Comparison of ENCODE assay signal across 23 cellular contexts in the genomic region with DNA sequence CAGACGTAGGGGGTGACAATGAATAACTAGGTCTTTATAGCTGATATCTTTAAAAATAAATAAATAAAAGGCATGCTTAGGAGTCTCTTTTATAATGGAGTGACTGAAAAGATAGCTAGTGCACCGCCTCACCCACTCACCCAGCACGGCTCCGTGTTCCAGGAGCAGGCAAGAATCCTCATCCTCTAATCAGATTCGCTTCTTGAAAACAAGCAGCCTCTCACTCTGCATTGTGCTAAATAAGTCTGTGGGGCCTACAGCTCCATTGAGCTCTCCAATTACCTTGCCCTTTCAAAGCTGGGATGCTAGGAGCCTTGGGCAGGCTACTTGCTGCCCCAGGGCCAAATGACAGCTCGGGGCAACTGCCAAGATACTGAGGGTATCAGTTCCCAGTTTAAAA.
"Had no signal": no experiment of that assay in that cellular context is flagged by ENCODE, and none has a peak within 500 bp of the region (broad histone marks: within the 10 kb centered on the region; RNA-seq: fewer than 3 reads in every experiment).

No MANE protein-coding gene starts in this region.

- H3K36me3 ChIP-seq: ascending aorta, vagina had no signal

- DNase-seq: activated CD4-positive, alpha-beta T cell treated with anti-CD3 and anti-CD28 coated beads, Interleukin-2, amount 10 ng/mL, durations not matched to agents 7 days and 5 days; activated CD4-positive, CD25-positive, alpha-beta regulatory T cell treated with anti-CD3 and anti-CD28 coated beads, Interleukin-2, amount 50 U/mL, for 72 hours; activated CD8-positive, alpha-beta memory T cell treated with anti-CD3 and anti-CD28 coated beads, Interleukin-2, amount 10 ng/mL, durations not matched to agents 7 days and 5 days; activated CD8-positive, alpha-beta T cell treated with anti-CD3 and anti-CD28 coated beads for 36 hours; activated gamma-delta T cell treated with Interleukin-2 at 50 U/mL for 16 hours; activated T-cell treated with anti-CD3 and anti-CD28 coated beads for 4 hours; central memory CD4-positive, alpha-beta T cell; dermis blood vessel endothelial cell; effector memory CD4-positive, alpha-beta T cell; foreskin melanocyte; glutamatergic neuron; hippocampal formation; small intestine; stimulated activated CD4-positive, alpha-beta T cell treated with anti-CD3 and anti-CD28 coated beads, Interleukin-2, amount 100 ng/mL, for 24 hours; trophoblast cell had no signal

- H3K4me1 Mint-ChIP-seq: activated CD4-positive, alpha-beta T cell treated with anti-CD3 and anti-CD28 coated beads, Interleukin-2, amount 10 ng/mL, durations not matched to agents 7 days and 5 days; activated CD8-positive, alpha-beta memory T cell treated with anti-CD3 and anti-CD28 coated beads, Interleukin-2, amount 10 ng/mL, durations not matched to agents 7 days and 5 days; activated naive CD4-positive, alpha-beta T cell treated with anti-CD3 and anti-CD28 coated beads, Interleukin-2, amount 50 U/mL, for 24 hours had no signal

- H3K4me1 ChIP-seq: ascending aorta, vagina had no signal

- H3K9me3 ChIP-seq: ascending aorta, vagina had no signal

- H3K27me3 ChIP-seq: ascending aorta, vagina had no signal

- H3K4me3 ChIP-seq: ascending aorta, vagina had no signal

- H3K27ac Mint-ChIP-seq: activated CD4-positive, alpha-beta T cell treated with anti-CD3 and anti-CD28 coated beads, Interleukin-2, amount 10 ng/mL, durations not matched to agents 7 days and 5 days; activated CD8-positive, alpha-beta memory T cell treated with anti-CD3 and anti-CD28 coated beads, Interleukin-2, amount 10 ng/mL, durations not matched to agents 7 days and 5 days; activated CD8-positive, alpha-beta T cell treated with anti-CD3 and anti-CD28 coated beads for 36 hours; activated naive CD4-positive, alpha-beta T cell treated with anti-CD3 and anti-CD28 coated beads, Interleukin-2, amount 50 U/mL, for 24 hours; nephron; stimulated activated effector memory CD8-positive, alpha-beta T cell treated with anti-CD3 and anti-CD28 coated beads, Interleukin-12 subunit alpha, Interleukin-12 subunit beta, amount 100 ng/mL, for 72 hours had no signal

- H3K27me3 Mint-ChIP-seq: activated CD4-positive, alpha-beta T cell treated with anti-CD3 and anti-CD28 coated beads, Interleukin-2, amount 10 ng/mL, durations not matched to agents 7 days and 5 days; activated CD8-positive, alpha-beta memory T cell treated with anti-CD3 and anti-CD28 coated beads, Interleukin-2, amount 10 ng/mL, durations not matched to agents 7 days and 5 days; activated CD8-positive, alpha-beta T cell treated with anti-CD3 and anti-CD28 coated beads for 36 hours; activated naive CD4-positive, alpha-beta T cell treated with anti-CD3 and anti-CD28 coated beads, Interleukin-2, amount 50 U/mL, for 24 hours had no signal

- H3K4me3 Mint-ChIP-seq: activated CD4-positive, alpha-beta T cell treated with anti-CD3 and anti-CD28 coated beads, Interleukin-2, amount 10 ng/mL, durations not matched to agents 7 days and 5 days; activated CD8-positive, alpha-beta memory T cell treated with anti-CD3 and anti-CD28 coated beads, Interleukin-2, amount 10 ng/mL, durations not matched to agents 7 days and 5 days; activated CD8-positive, alpha-beta T cell treated with anti-CD3 and anti-CD28 coated beads for 36 hours; activated naive CD4-positive, alpha-beta T cell treated with anti-CD3 and anti-CD28 coated beads, Interleukin-2, amount 50 U/mL, for 24 hours; nephron; stimulated activated effector memory CD8-positive, alpha-beta T cell treated with anti-CD3 and anti-CD28 coated beads, Interleukin-12 subunit alpha, Interleukin-12 subunit beta, amount 100 ng/mL, for 72 hours had no signal

- ATAC-seq: activated CD8-positive, alpha-beta memory T cell treated with anti-CD3 and anti-CD28 coated beads, Interleukin-2, amount 10 ng/mL, durations not matched to agents 7 days and 5 days; activated CD8-positive, alpha-beta T cell treated with anti-CD3 and anti-CD28 coated beads for 36 hours; esophagus mucosa; sciatic nerve; stimulated activated effector memory CD8-positive, alpha-beta T cell treated with anti-CD3 and anti-CD28 coated beads, Interleukin-12 subunit alpha, Interleukin-12 subunit beta, amount 100 ng/mL, for 72 hours had no signal

- H3K27ac ChIP-seq: ascending aorta, vagina, VCaP had no signal

- H3K9me3 Mint-ChIP-seq: activated CD8-positive, alpha-beta T cell treated with anti-CD3 and anti-CD28 coated beads for 36 hours; activated naive CD4-positive, alpha-beta T cell treated with anti-CD3 and anti-CD28 coated beads, Interleukin-2, amount 50 U/mL, for 24 hours; nephron; stimulated activated effector memory CD8-positive, alpha-beta T cell treated with anti-CD3 and anti-CD28 coated beads, Interleukin-12 subunit alpha, Interleukin-12 subunit beta, amount 100 ng/mL, for 72 hours had no signal
